In genomic region chr7:10708447-10708846, GRCh38 we compare ENCODE assay signal across 10 cellular contexts.
DNase-seq lines count a peak whose midpoint lies in the region; ATAC-seq and TF ChIP-seq lines count a peak whose summit lies in the region.
"Had no signal": no experiment of that assay in that cellular context is flagged by ENCODE, and none has a peak within 500 bp of the region (broad histone marks: within the 10 kb centered on the region; RNA-seq: fewer than 3 reads in every experiment).

No MANE protein-coding gene starts in this region.

- H3K4me3 Mint-ChIP-seq in Caco-2 (ENCODE audit: unreplicated experiment), result no peak overlapping the region
- H3K4me3 Mint-ChIP-seq in T-helper 17 cell, result no peak overlapping the region
- H3K4me3 Mint-ChIP-seq in stimulated activated naive CD8-positive, alpha-beta T cell treated with anti-CD3 and anti-CD28 coated beads, Interleukin-15, amount 100 ng/mL, for 72 hours, result no peak overlapping the region
- H3K4me3 Mint-ChIP-seq: activated T-helper 1 cell treated with anti-CD3 and anti-CD28 coated beads, Interleukin-12 subunit alpha, Interleukin-12 subunit beta, Interleukin-2, Interleukin-4 antibody, amounts not matched to agents 30 ng/mL and 10 ng/mL and 1 ng/mL, durations not matched to agents 14 hours and 24 hours and 36 hours had no signal

- no peaks in the 10 kb centered on the region for H3K4me1 ChIP-seq in Caco-2

- no peaks in the 10 kb centered on the region for H3K36me3 ChIP-seq in Caco-2 (ENCODE audit: control insufficient read depth, insufficient read depth, low read length)

- H3K4me1 Mint-ChIP-seq in Caco-2 (ENCODE audit: low read depth, unreplicated experiment) (no peaks in the 10 kb centered on the region), T-helper 17 cell (no peaks in the 10 kb centered on the region)
- no peaks in the 10 kb centered on the region for H3K4me1 Mint-ChIP-seq in stimulated activated naive CD8-positive, alpha-beta T cell treated with anti-CD3 and anti-CD28 coated beads, Interleukin-15, amount 100 ng/mL, for 72 hours

- H3K4me3 ChIP-seq in Caco-2 (ENCODE audit: low read depth, low read length), result no peak overlapping the region
- H3K4me3 ChIP-seq: PC-9 had no signal

- POLR2A ChIA-PET in Caco-2 (lab: Charles Lee), result no interaction called here

- H3K27me3 ChIP-seq in Caco-2 (replicated peaks; ENCODE audit: control insufficient read depth, insufficient read depth, low read length), result no peaks in the 10 kb centered on the region

- intact Hi-C loops in Caco-2 (cut with micrococcal nuclease; ENCODE audit: unreplicated experiment), result loop anchor here (1.0 to 10.0 kb wide), 4 partner anchors 71 to 634 kb away; no protein-coding TSS in a partner anchor

- no peaks in the 10 kb centered on the region for H3K9me3 Mint-ChIP-seq in Caco-2 (ENCODE audit: unreplicated experiment)
- H3K9me3 Mint-ChIP-seq in stimulated activated naive CD8-positive, alpha-beta T cell treated with anti-CD3 and anti-CD28 coated beads, Interleukin-15, amount 100 ng/mL, for 72 hours, result no peaks in the 10 kb centered on the region
- H3K9me3 Mint-ChIP-seq: activated T-helper 1 cell treated with anti-CD3 and anti-CD28 coated beads, Interleukin-12 subunit alpha, Interleukin-12 subunit beta, Interleukin-2, Interleukin-4 antibody, amounts not matched to agents 30 ng/mL and 10 ng/mL and 1 ng/mL, durations not matched to agents 14 hours and 24 hours and 36 hours had no signal

- no TSS peak for BruUV-seq in Caco-2 (replicated peaks; lab: Mats Ljungman, UMichigan)

- peaks cover 2% of the 10 kb centered on the region for H3K27me3 Mint-ChIP-seq in Caco-2 (ENCODE audit: insufficient read depth, unreplicated experiment)
- no peaks in the 10 kb centered on the region for H3K27me3 Mint-ChIP-seq in T-helper 17 cell
- H3K27me3 Mint-ChIP-seq in stimulated activated naive CD8-positive, alpha-beta T cell treated with anti-CD3 and anti-CD28 coated beads, Interleukin-15, amount 100 ng/mL, for 72 hours, result no peaks in the 10 kb centered on the region

- TF ChIP-seq POLR2A in erythroblast (IDR thresholded peaks at IDR 0.05; ENCODE audit: low read length), result no peak

- H3K9me3 ChIP-seq in Caco-2 (no peaks in the 10 kb centered on the region), T-helper 17 cell (ENCODE audit: control insufficient read depth, low read length, poor library complexity, severe bottlenecking) (no peaks in the 10 kb centered on the region)

- no peak overlapping the region for H3K27ac Mint-ChIP-seq in Caco-2 (ENCODE audit: unreplicated experiment)
- H3K27ac Mint-ChIP-seq in T-helper 17 cell, result no peak overlapping the region
- H3K27ac Mint-ChIP-seq in stimulated activated naive CD8-positive, alpha-beta T cell treated with anti-CD3 and anti-CD28 coated beads, Interleukin-15, amount 100 ng/mL, for 72 hours, result no peak overlapping the region
- H3K27ac Mint-ChIP-seq: activated T-helper 1 cell treated with anti-CD3 and anti-CD28 coated beads, Interleukin-12 subunit alpha, Interleukin-12 subunit beta, Interleukin-2, Interleukin-4 antibody, amounts not matched to agents 30 ng/mL and 10 ng/mL and 1 ng/mL, durations not matched to agents 14 hours and 24 hours and 36 hours had no signal

- CTCF ChIA-PET in Caco-2 (lab: Charles Lee), result interaction anchor here (0.6 kb wide), 1 partner anchor 197 kb away, joined by 6 read pairs; no protein-coding TSS in a partner anchor

- TF ChIP-seq CTCF in Caco-2 (IDR thresholded peaks at IDR 0.05; ENCODE audit: insufficient read depth in 1 of 2, low read depth in 1 of 2, low read length in 1 of 2, severe bottlenecking in 1 of 2, unreplicated experiment in 1 of 2), result peak; percentile 46 to 64

- no peaks in the 10 kb centered on the region for H3K36me3 Mint-ChIP-seq in Caco-2 (ENCODE audit: insufficient read depth, unreplicated experiment)
- no peaks in the 10 kb centered on the region for H3K36me3 Mint-ChIP-seq in T-helper 17 cell (ENCODE audit: low read depth)

- ATAC-seq in T-helper 17 cell, result no peak
- ATAC-seq in stimulated activated naive CD8-positive, alpha-beta T cell treated with anti-CD3 and anti-CD28 coated beads, Interleukin-15, amount 100 ng/mL, for 72 hours, result no peak

- DNase-seq in Caco-2 (peak; percentile 31 to 44), HuH-7 (ENCODE audit: low spot score) (peak; percentile 10), NCI-H69 (lab: John Stamatoyannopoulos, UW) (peak; percentile 86), erythroblast (lab: John Stamatoyannopoulos, UW) (peak; percentile 44 to 50), T-helper 17 cell (no peak), ecto neural progenitor cell (ENCODE audit: low spot score) (no peak), anterior cingulate cortex (lab: John Stamatoyannopoulos, UW) (no peak)
- no peak for DNase-seq in stimulated activated naive CD8-positive, alpha-beta T cell treated with anti-CD3 and anti-CD28 coated beads, Interleukin-15, amount 100 ng/mL, for 72 hours
- DNase-seq: PC-9 had no signal

Comparison
In these comparisons a context has a peak if more than half of its experiments do, and no peak if none do; other contexts are left out.
1. DNase-seq: peak in Caco-2 (2 of 2), HuH-7 (single experiment), NCI-H69 (single experiment) and erythroblast (2 of 2); none in T-helper 17 cell (0 of 3), ecto neural progenitor cell (single experiment), stimulated activated naive CD8-positive, alpha-beta T cell treated with anti-CD3 and anti-CD28 coated beads, Interleukin-15, amount 100 ng/mL, for 72 hours (0 of 2) and anterior cingulate cortex (0 of 58).